ENCODE assay signal across 32 cellular contexts in the genomic region with DNA sequence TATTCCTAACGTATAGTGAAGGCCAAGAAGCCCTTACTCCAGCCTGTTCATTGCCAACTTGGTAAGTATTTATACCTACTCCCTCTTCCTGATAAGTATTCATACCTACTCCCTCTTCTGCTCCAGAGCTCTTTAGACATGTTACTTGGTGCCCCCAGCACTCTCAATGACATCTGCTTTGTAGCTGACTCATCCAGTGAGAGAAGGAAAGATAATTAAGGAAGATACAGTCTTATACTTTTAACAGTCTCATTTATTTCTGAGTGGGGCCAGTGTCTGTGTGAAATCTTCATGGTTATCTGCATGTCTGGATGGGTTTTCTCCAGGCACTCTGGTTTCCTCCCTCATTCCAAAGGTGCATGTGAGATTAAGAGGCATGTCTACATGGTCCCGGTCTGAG.
DNase-seq lines count a peak whose midpoint lies in the region; ATAC-seq, FAIRE-seq and TF ChIP-seq lines count a peak whose summit lies in the region.
"Had no signal": no experiment of that assay in that cellular context is flagged by ENCODE, and none has a peak within 500 bp of the region (broad histone marks: within the 10 kb centered on the region; RNA-seq: fewer than 3 reads in every experiment).

No MANE protein-coding gene starts in this region.

- H3K56ac ChIP-seq in H1 (replicated peaks; ENCODE audit: insufficient read length, low read depth, low read length), result no peak overlapping the region

- no peaks in the 10 kb centered on the region for H4K20me1 ChIP-seq in H1 (replicated peaks in 1 of 2; ENCODE audit: control insufficient read depth in 1 of 2, insufficient read depth in 2 of 2, low read length in 2 of 2)
- H4K20me1 ChIP-seq in osteoblast (ENCODE audit: insufficient read depth, low read length), result no peaks in the 10 kb centered on the region
- H4K20me1 ChIP-seq: BLaER1 had no signal

- no peak overlapping the region for H2BK5ac ChIP-seq in H1 (ENCODE audit: low read depth, low read length)

- no peak overlapping the region for H3K4me2 ChIP-seq in H1 (ENCODE audit: insufficient read depth in 1 of 2, low read depth in 2 of 2, low read length in 2 of 2)
- no peak overlapping the region for H3K4me2 ChIP-seq in osteoblast (ENCODE audit: insufficient read depth, low read length)
- H3K4me2 ChIP-seq: BLaER1, KMS-11 had no signal

- H2BK12ac ChIP-seq in H1 (ENCODE audit: low read depth, low read length), result peak overlapping the region; percentile 12; the same call in 1 of the 2 replicates

- DNase-seq in GM18507 (ENCODE audit: extremely low spot score, insufficient read length, low read depth) (no peak), RPMI7951 (ENCODE audit: low read depth) (peak; percentile 61), H1 (ENCODE audit: low read depth in 1 of 2, low spot score in 2 of 2) (no peak), osteoblast (ENCODE audit: insufficient read length, low spot score, missing footprints) (peak; percentile 70), medulla oblongata (ENCODE audit: extremely low spot score) (no peak), NCI-H187 (lab: John Stamatoyannopoulos, UW) (no peak), HTR-8/SVneo (ENCODE audit: insufficient read length, low spot score) (no peak)
- DNase-seq: activated CD4-positive, alpha-beta T cell treated with anti-CD3 and anti-CD28 coated beads, Interleukin-2, amount 50 U/mL, for 4 hours; activated naive CD4-positive, alpha-beta T cell; activated T-cell treated with anti-CD3 and anti-CD28 coated beads, Interleukin-2, amount 50 U/mL, for 72 hours; body of pancreas; dorsolateral prefrontal cortex; GDM1; H7; heart right ventricle; left cardiac atrium; NCI-H1436 treated with DMSO at 0.1 percent for 48 hours; NCI-H345; NCI-H69; pancreas; RPMI8226; small intestine; stimulated activated naive CD4-positive, alpha-beta T cell; upper lobe of right lung had no signal

- 90% methylated on average over 2 of the region's 2 CpGs; no CpG with 5 or more reads in 1 of the 2 experiments for WGBS in H1 (ENCODE audit: extremely low coverage in 1 of 2, insufficient coverage in 1 of 2, insufficient read length in 1 of 2, insufficient replicate concordance in 2 of 2, low coverage in 1 of 2, low lambda C conversion rate in 2 of 2, missing lambda C conversion rate in 1 of 2), 2 experiments

- H4K8ac ChIP-seq in H1 (ENCODE audit: extremely low read depth, insufficient read depth, low read length), result no peak overlapping the region

- H4K5ac ChIP-seq in H1 (ENCODE audit: insufficient read length, low read depth, low read length), result no peak overlapping the region

- H3K27ac ChIP-seq in H1 (ENCODE audit: low read depth, low read length) (no peak overlapping the region), osteoblast (ENCODE audit: low read depth, low read length) (no peak overlapping the region)
- H3K27ac ChIP-seq: BLaER1, body of pancreas, esophagus muscularis mucosa, heart right ventricle, KMS-11, pancreas, SJSA1, upper lobe of right lung had no signal

- no peak overlapping the region for H2AK5ac ChIP-seq in H1 (ENCODE audit: low read depth, low read length)

- H3K9me3 ChIP-seq in H1 (ENCODE audit: insufficient read depth in 2 of 2, low read depth in 1 of 2, low read length in 1 of 2) (no peaks in the 10 kb centered on the region; a peak in 1 of 4 replicates), osteoblast (ENCODE audit: low read depth, low read length) (no peaks in the 10 kb centered on the region)
- H3K9me3 ChIP-seq: BLaER1, body of pancreas, esophagus muscularis mucosa, heart right ventricle, pancreas, SJSA1, upper lobe of right lung had no signal

- H3K23me2 ChIP-seq in H1 (ENCODE audit: low read depth, low read length), result no peaks in the 10 kb centered on the region

- no peak overlapping the region for H3K23ac ChIP-seq in H1 (ENCODE audit: insufficient read length)

- H2AFZ ChIP-seq in H1 (ENCODE audit: low read length) (no peak overlapping the region), osteoblast (ENCODE audit: low read length) (no peak overlapping the region)

- no peak for TF ChIP-seq RAD21 in H1 (IDR thresholded peaks at IDR 0.05 in 1 of 2, conservative IDR thresholded peaks at IDR 0.05 in 1 of 2; ENCODE audit: low read depth in 2 of 2, low read length in 2 of 2)

- peak overlapping the region; percentile 42 for H3K18ac ChIP-seq in H1 (ENCODE audit: extremely low read depth, low read length)

- no peak overlapping the region for H3K14ac ChIP-seq in H1 (ENCODE audit: insufficient read length)

- ATAC-seq in GM18873 (IDR thresholded peaks at IDR 0.05; ENCODE audit: low FRiP score, unreplicated experiment), result no peak
- ATAC-seq: body of pancreas, heart right ventricle, pancreas, upper lobe of right lung had no signal

- H3K79me1 ChIP-seq in H1 (ENCODE audit: low read depth, low read length), result no peaks in the 10 kb centered on the region

- TF ChIP-seq EP300 in H1 (IDR thresholded peaks at IDR 0.05; ENCODE audit: borderline replicate concordance in 1 of 2, low read depth in 2 of 2, low read length in 2 of 2), result no peak

- TF ChIP-seq CTCF in H1 (IDR thresholded peaks at IDR 0.05; ENCODE audit: control extremely low read depth in 1 of 3, insufficient read depth in 1 of 3, low read depth in 1 of 3, low read length in 3 of 3) (no peak), osteoblast (IDR thresholded peaks at IDR 0.05; ENCODE audit: extremely low read depth, low read depth, low read length) (no peak)

- H2BK15ac ChIP-seq in H1 (ENCODE audit: low read length), result no peak overlapping the region

- POLR2A ChIA-PET in H1 (lab: Charles Lee; ENCODE audit: partially characterized antibody), result no interaction called here

- H3K9ac ChIP-seq in H1 (replicated peaks in 1 of 4; ENCODE audit: extremely low read depth in 1 of 4, low read depth in 3 of 4, low read length in 3 of 4), result no peak overlapping the region
- H3K9ac ChIP-seq: BLaER1, KMS-11 had no signal

- CTCF ChIA-PET in H1 (lab: Charles Lee; ENCODE audit: partially characterized antibody), result no interaction called here

- H3K36me3 ChIP-seq in H1 (ENCODE audit: control insufficient read depth in 2 of 4, insufficient read depth in 4 of 4, low read length in 3 of 4) (peaks cover 0 to 3% (median 0%) of the 10 kb centered on the region in 4 experiments; a peak in 1 of 8 replicates), osteoblast (ENCODE audit: insufficient read depth, low read length) (no peaks in the 10 kb centered on the region)
- H3K36me3 ChIP-seq: BLaER1, esophagus muscularis mucosa, heart right ventricle, pancreas, SJSA1, upper lobe of right lung had no signal

- no peak overlapping the region for H2BK120ac ChIP-seq in H1 (replicated peaks; ENCODE audit: low read depth, low read length)

- no peak overlapping the region for H2BK20ac ChIP-seq in H1 (ENCODE audit: low read length)

- H3K4me1 ChIP-seq in H1 (replicated peaks in 1 of 4; ENCODE audit: control insufficient read depth in 3 of 4, insufficient read depth in 4 of 4, low read length in 3 of 4), result peaks cover 0 to 26% (median 11%) of the 10 kb centered on the region in 4 experiments; a peak in 4 of 7 replicates
- H3K4me1 ChIP-seq in osteoblast (ENCODE audit: insufficient read depth, low read length), result no peaks in the 10 kb centered on the region
- H3K4me1 ChIP-seq: body of pancreas, esophagus muscularis mucosa, pancreas, upper lobe of right lung had no signal

- TF ChIP-seq POLR2A in H1 (IDR thresholded peaks at IDR 0.05; ENCODE audit: control extremely low read depth in 1 of 2, low read depth in 2 of 2, low read length in 2 of 2), result no peak

- no peak overlapping the region for H3K4ac ChIP-seq in H1 (replicated peaks; ENCODE audit: insufficient read length, low read depth, low read length)

- H4K91ac ChIP-seq in H1 (replicated peaks; ENCODE audit: insufficient read length, low read length), result no peak overlapping the region

- H3K79me2 ChIP-seq in H1 (ENCODE audit: control insufficient read depth in 1 of 2, insufficient read depth in 2 of 2, low read length in 2 of 2), result no peaks in the 10 kb centered on the region
- no peaks in the 10 kb centered on the region for H3K79me2 ChIP-seq in osteoblast (ENCODE audit: insufficient read depth, low read length)

- H3K27me3 ChIP-seq in H1 (replicated peaks in 1 of 4; ENCODE audit: control insufficient read depth in 3 of 4, extremely low read depth in 1 of 4, insufficient read depth in 3 of 4, low read length in 3 of 4) (no peaks in the 10 kb centered on the region; a peak in 1 of 7 replicates), osteoblast (ENCODE audit: insufficient read depth, low read length) (no peaks in the 10 kb centered on the region)
- H3K27me3 ChIP-seq: BLaER1, body of pancreas, dorsolateral prefrontal cortex, esophagus muscularis mucosa, heart right ventricle, pancreas, SJSA1, upper lobe of right lung had no signal

- FAIRE-seq in GM18507 (lab: Jason Lieb, UNC), result peak; percentile 33
- no peak for FAIRE-seq in H1 (lab: Jason Lieb, UNC)
- no peak for FAIRE-seq in HTR-8/SVneo (lab: Jason Lieb, UNC)
- FAIRE-seq: endometrium, frontal cortex, pancreas, small intestine, TTC549 had no signal

- H3K4me3 ChIP-seq in H1 (ENCODE audit: extremely low read depth in 1 of 4, insufficient read depth in 2 of 4, low read depth in 3 of 4, low read length in 4 of 4) (no peak overlapping the region), osteoblast (ENCODE audit: insufficient read depth, low read length) (no peak overlapping the region)
- H3K4me3 ChIP-seq: BLaER1, body of pancreas, dorsolateral prefrontal cortex, esophagus muscularis mucosa, heart right ventricle, pancreas, SJSA1, upper lobe of right lung had no signal

TF ChIP-seq in H1, 55 proteins besides CTCF, POLR2A, EP300 and RAD21:
- TF ChIP-seq BCL11A (IDR thresholded peaks at IDR 0.05; ENCODE audit: low read depth in 2 of 2, low read length in 2 of 2) (no peak), YY1 (IDR thresholded peaks at IDR 0.05; ENCODE audit: low read depth, low read length) (no peak), SIN3A (conservative IDR thresholded peaks at IDR 0.05 in 1 of 2, IDR thresholded peaks at IDR 0.05 in 1 of 2; ENCODE audit: low read depth in 1 of 2, low read length in 2 of 2) (no peak), TBP (IDR thresholded peaks at IDR 0.05; ENCODE audit: low read depth, low read length) (no peak), SAP30 (IDR thresholded peaks at IDR 0.05; ENCODE audit: insufficient read depth, insufficient replicate concordance, low read length) (no peak), CBX8 (IDR thresholded peaks at IDR 0.05; ENCODE audit: borderline replicate concordance, low read depth, low read length) (no peak)
- TF ChIP-seq, protein P1, sequence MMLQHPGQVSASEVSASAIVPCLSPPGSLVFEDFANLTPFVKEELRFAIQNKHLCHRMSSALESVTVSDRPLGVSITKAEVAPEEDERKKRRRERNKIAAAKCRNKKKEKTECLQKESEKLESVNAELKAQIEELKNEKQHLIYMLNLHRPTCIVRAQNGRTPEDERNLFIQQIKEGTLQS (IDR thresholded peaks at IDR 0.05; ENCODE audit: insufficient read depth, low read depth, low read length), result no peak

Comparison
In these comparisons a context has a peak if more than half of its experiments do, and no peak if none do; other contexts are left out.
1. DNase-seq: peak in RPMI7951 (single experiment) and osteoblast (single experiment); none in GM18507 (single experiment), H1 (0 of 2), medulla oblongata (single experiment), NCI-H187 (0 of 2) and HTR-8/SVneo (single experiment).